Comparison of ENCODE assay signal across 1 cellular context in the genomic region with DNA sequence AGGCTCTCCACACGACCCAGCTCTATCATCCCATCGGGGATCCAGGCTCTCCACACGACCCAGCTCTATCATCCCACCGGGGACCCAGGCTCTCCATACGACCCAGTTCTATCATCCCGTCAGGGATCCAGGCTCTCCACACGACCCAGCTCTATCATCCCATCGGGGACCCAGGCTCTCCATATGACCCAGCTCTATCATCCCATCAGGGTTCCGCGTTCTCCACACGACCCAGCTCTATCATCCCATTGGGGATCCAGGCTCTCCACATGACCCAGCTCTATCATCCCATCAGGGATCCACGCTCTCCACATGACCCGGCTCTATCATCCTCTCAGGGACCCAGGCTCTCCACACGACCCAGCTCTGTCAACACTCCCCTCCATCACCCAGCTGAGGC.
TF ChIP-seq lines count a peak whose summit lies in the region.

No MANE protein-coding gene starts in this region.

TF ChIP-seq in HepG2, 621 proteins besides CTCF, POLR2A, EP300 and RAD21:
- peak; percentile 56; the same call in 1 of the 2 replicates for TF ChIP-seq CHD4 (IDR thresholded peaks at IDR 0.05; ENCODE audit: borderline replicate concordance, low read length)
TF ChIP-seq in HepG2: peak in this region for 1; not testable (repeated sequence) for 620.
